Comparison of ENCODE assay signal across 25 cellular contexts in the genomic region with DNA sequence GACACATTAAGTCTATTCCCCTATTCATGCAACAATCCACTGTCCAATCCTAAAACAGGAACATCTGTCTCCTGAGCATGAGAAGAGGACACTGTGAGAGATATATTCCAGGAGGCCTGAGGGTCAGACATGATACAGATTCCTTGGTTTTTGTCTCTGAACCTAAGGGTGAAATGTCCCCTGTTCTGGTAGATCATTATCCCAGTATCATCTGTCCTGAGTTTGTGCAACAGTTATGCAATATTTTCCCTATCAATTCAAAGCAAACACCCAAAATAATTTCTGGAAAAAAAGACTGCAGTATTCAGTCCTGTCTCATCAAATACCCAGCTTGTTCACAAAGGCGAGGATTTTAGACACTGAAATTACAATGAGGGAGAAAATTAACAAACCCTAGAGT.
DNase-seq lines count a peak whose midpoint lies in the region; ATAC-seq, FAIRE-seq and TF ChIP-seq lines count a peak whose summit lies in the region.
"Had no signal": no experiment of that assay in that cellular context is flagged by ENCODE, and none has a peak within 500 bp of the region (broad histone marks: within the 10 kb centered on the region; RNA-seq: fewer than 3 reads in every experiment).

No MANE protein-coding gene starts in this region.

- H3K4me1 ChIP-seq in Caco-2 (peaks cover 51% of the 10 kb centered on the region), esophagus muscularis mucosa (no peaks in the 10 kb centered on the region), HepG2 (ENCODE audit: insufficient read depth, low read length) (peaks cover 33% of the 10 kb centered on the region), right lobe of liver (peaks cover 0 to 69% (median 13%) of the 10 kb centered on the region in 4 donors), small intestine (ENCODE audit: control insufficient read depth in 2 of 2, insufficient read depth in 1 of 2, low read depth in 1 of 2, low read length in 1 of 2) (no peaks in the 10 kb centered on the region)
- H3K4me1 ChIP-seq: A549; BLaER1 treated with 17β-estradiol and CSF1 and Interleukin-3, amounts not matched to agents 10 nM and 100 nM had no signal

- no peak overlapping the region for H3K9ac ChIP-seq in HepG2 (ENCODE audit: insufficient read depth, low read depth, low read length)
- H3K9ac ChIP-seq: BLaER1 treated with 17β-estradiol and CSF1 and Interleukin-3, amounts not matched to agents 10 nM and 100 nM had no signal

- intact Hi-C loops in Caco-2 (cut with micrococcal nuclease; ENCODE audit: unreplicated experiment): no loop called here
- intact Hi-C loops in esophagus muscularis mucosa (cut with DNase I): no loop called here
- intact Hi-C loops in HepG2 (cut with micrococcal nuclease; ENCODE audit: unreplicated experiment): no loop called here
- intact Hi-C loops in right lobe of liver (cut with DNase I): no loop called here

- no TSS peak for BruUV-seq in Caco-2 (replicated peaks; lab: Mats Ljungman, UMichigan)
- BruUV-seq in HepG2 (replicated peaks; lab: Mats Ljungman, UMichigan): no TSS peak

- H3K4me3 ChIP-seq in Caco-2 (ENCODE audit: low read depth, low read length) (no peak overlapping the region), esophagus muscularis mucosa (no peak overlapping the region), HepG2 (replicated peaks in 1 of 3; ENCODE audit: insufficient read depth in 1 of 3, low read depth in 2 of 3, low read length in 3 of 3) (no peak overlapping the region), right lobe of liver (peak overlapping the region in 2 of 3 donors; percentile 48 to 51), small intestine (ENCODE audit: low read depth in 1 of 2, low read length in 2 of 2) (no peak overlapping the region)
- H3K4me3 ChIP-seq: A549; BLaER1 treated with 17β-estradiol and CSF1 and Interleukin-3, amounts not matched to agents 10 nM and 100 nM; GM12878 had no signal

- TF ChIP-seq POLR2A in esophagus muscularis mucosa (IDR thresholded peaks at IDR 0.05; ENCODE audit: low read depth) (no peak), HepG2 (IDR thresholded peaks at IDR 0.05; ENCODE audit: insufficient read depth in 1 of 2, low read depth in 2 of 2, low read length in 2 of 2) (no peak), right lobe of liver (IDR thresholded peaks at IDR 0.05) (no peak)

- CTCF ChIA-PET in Caco-2 (lab: Charles Lee): no interaction called here
- CTCF ChIA-PET in HepG2 (lab: Yijun Ruan, JAX; ENCODE audit: low intra/inter-chr PET ratio, low total read pairs): no interaction called here

- WGBS in esophagus muscularis mucosa: 93% methylated on average over 1 of the region's 1 CpG
- WGBS in HepG2 (ENCODE audit: low lambda C conversion rate): 0% methylated on average over 1 of the region's 1 CpG
- 14% methylated on average over 1 of the region's 1 CpG for WGBS in right lobe of liver (ENCODE audit: insufficient coverage, low coverage, low lambda C conversion rate, missing lambda C conversion rate)
- 84 to 93% (median 85%) methylated on average over 1 of the region's 1 CpG for WGBS in small intestine, 3 donors

- H3K27ac ChIP-seq in esophagus muscularis mucosa (replicated peaks in 1 of 4): no peak overlapping the region
- no peak overlapping the region for H3K27ac ChIP-seq in HepG2 (ENCODE audit: extremely low read length, insufficient read depth, low read length)
- peak overlapping the region; percentile 39 to 94 (median 83) for H3K27ac ChIP-seq in right lobe of liver
- no peak overlapping the region for H3K27ac ChIP-seq in small intestine (ENCODE audit: low read depth in 1 of 2, low read length in 1 of 2)
- H3K27ac ChIP-seq: A549; BLaER1 treated with 17β-estradiol and CSF1 and Interleukin-3, amounts not matched to agents 10 nM and 100 nM had no signal

- DNase-seq in Caco-2 (peak in 1 of 2 experiments; percentile 9), esophagus muscularis mucosa (ENCODE audit: extremely low spot score) (peak; percentile 26), HepG2 (ENCODE audit: low spot score) (peak; percentile 16), right lobe of liver (no peak), mesothelial cell of epicardium (ENCODE audit: low spot score in 2 of 2, unreplicated experiment in 2 of 2) (no peak), small intestine (no peak)
- no peak for DNase-seq in effector CD8-positive, alpha-beta T cell (lab: John Stamatoyannopoulos, UW)
- DNase-seq: AML-193; CD4-positive, alpha-beta T cell; CD8-positive, alpha-beta T cell; DMS 273 treated with DMSO at 0.1 percent for 48 hours; DMS153; DMS53; DMS79; DND-41; EL; GDM1 had no signal

- no peak overlapping the region for H3K4me3 Mint-ChIP-seq in Caco-2 (ENCODE audit: unreplicated experiment)
- H3K4me3 Mint-ChIP-seq in mesothelial cell of epicardium: no peak overlapping the region
- H3K4me3 Mint-ChIP-seq: B cell; CD4-positive, alpha-beta T cell; CD8-positive, alpha-beta T cell had no signal

- H3K4me1 Mint-ChIP-seq in Caco-2 (ENCODE audit: low read depth, unreplicated experiment) (peaks cover 32% of the 10 kb centered on the region), mesothelial cell of epicardium (peaks cover 13% of the 10 kb centered on the region)
- H3K4me1 Mint-ChIP-seq: B cell had no signal

- H3K9me3 ChIP-seq in Caco-2 (no peaks in the 10 kb centered on the region), esophagus muscularis mucosa (no peaks in the 10 kb centered on the region), HepG2 (ENCODE audit: low read length) (no peaks in the 10 kb centered on the region), right lobe of liver (no peaks in the 10 kb centered on the region), small intestine (ENCODE audit: control insufficient read depth, low read depth) (no peaks in the 10 kb centered on the region)
- H3K9me3 ChIP-seq: A549; BLaER1 treated with 17β-estradiol and CSF1 and Interleukin-3, amounts not matched to agents 10 nM and 100 nM had no signal

- POLR2A ChIA-PET in Caco-2 (lab: Charles Lee): no interaction called here
- POLR2A ChIA-PET in HepG2 (lab: Yijun Ruan, JAX): no interaction called here

- H3K36me3 Mint-ChIP-seq in Caco-2 (ENCODE audit: insufficient read depth, unreplicated experiment): peaks cover 4% of the 10 kb centered on the region
- no peaks in the 10 kb centered on the region for H3K36me3 Mint-ChIP-seq in mesothelial cell of epicardium
- H3K36me3 Mint-ChIP-seq: CD8-positive, alpha-beta T cell had no signal

- H3K4me2 ChIP-seq in HepG2 (ENCODE audit: low read depth, low read length): peak overlapping the region; percentile 15; the same call in 1 of the 2 replicates
- H3K4me2 ChIP-seq: A549; BLaER1 treated with 17β-estradiol and CSF1 and Interleukin-3, amounts not matched to agents 10 nM and 100 nM had no signal

- FAIRE-seq in HepG2 (lab: Jason Lieb, UNC) (peak; percentile 48), small intestine (lab: Jason Lieb, UNC) (no peak)
- FAIRE-seq: A549, GM12878, GM12892, GM18507, GM19239 had no signal

- no peaks in the 10 kb centered on the region for H3K27me3 ChIP-seq in Caco-2 (replicated peaks; ENCODE audit: control insufficient read depth, insufficient read depth, low read length)
- peaks cover 0 to 4% (median 0%) of the 10 kb centered on the region in 4 donors for H3K27me3 ChIP-seq in esophagus muscularis mucosa
- H3K27me3 ChIP-seq in HepG2 (ENCODE audit: control insufficient read depth in 1 of 2, insufficient read depth in 2 of 2, low read length in 2 of 2): peaks cover 2 to 7% of the 10 kb centered on the region in 2 experiments; a peak in 3 of 5 replicates
- no peaks in the 10 kb centered on the region for H3K27me3 ChIP-seq in right lobe of liver
- peaks cover 0 to 2% of the 10 kb centered on the region in 2 donors for H3K27me3 ChIP-seq in small intestine (ENCODE audit: control insufficient read depth in 2 of 2, insufficient read depth in 2 of 2, low read length in 2 of 2)
- H3K27me3 ChIP-seq: BLaER1 treated with 17β-estradiol and CSF1 and Interleukin-3, amounts not matched to agents 10 nM and 100 nM had no signal

- in situ Hi-C loops in HepG2 (cut with HindIII; ENCODE audit: extremely low pct_ligation_motif_present, low pct_unique_long_range_greater_than_20kb): no loop called here

- H3K27me3 Mint-ChIP-seq in Caco-2 (ENCODE audit: insufficient read depth, unreplicated experiment): no peaks in the 10 kb centered on the region
- peaks cover 3% of the 10 kb centered on the region for H3K27me3 Mint-ChIP-seq in mesothelial cell of epicardium (ENCODE audit: low read depth)

- no peak overlapping the region for H2AFZ ChIP-seq in HepG2 (ENCODE audit: low read length)

- H3K9me3 Mint-ChIP-seq in Caco-2 (ENCODE audit: unreplicated experiment): peaks cover 18% of the 10 kb centered on the region
- H3K9me3 Mint-ChIP-seq in mesothelial cell of epicardium: no peaks in the 10 kb centered on the region
- H3K9me3 Mint-ChIP-seq: CD4-positive, alpha-beta T cell; CD8-positive, alpha-beta T cell had no signal

- H3K79me2 ChIP-seq in HepG2 (ENCODE audit: insufficient read depth, low read length): no peaks in the 10 kb centered on the region

- peak; percentile 67 for ATAC-seq in HepG2
- ATAC-seq in right lobe of liver: peak; percentile 71 to 80 (median 75)
- ATAC-seq in GM18861 (IDR thresholded peaks at IDR 0.05; ENCODE audit: unreplicated experiment): no peak
- ATAC-seq: A549; CD8-positive, alpha-beta T cell; GM12878 had no signal

- H3K36me3 ChIP-seq in Caco-2 (ENCODE audit: control insufficient read depth, insufficient read depth, low read length) (no peaks in the 10 kb centered on the region), esophagus muscularis mucosa (no peaks in the 10 kb centered on the region), HepG2 (replicated peaks in 1 of 2; ENCODE audit: control insufficient read depth in 1 of 2, insufficient read depth in 2 of 2, low read length in 2 of 2) (no peaks in the 10 kb centered on the region), right lobe of liver (peaks cover 0 to 4% (median 0%) of the 10 kb centered on the region in 4 donors), small intestine (ENCODE audit: control insufficient read depth in 2 of 2, insufficient read depth in 2 of 2, low read length in 2 of 2) (no peaks in the 10 kb centered on the region)
- H3K36me3 ChIP-seq: BLaER1 treated with 17β-estradiol and CSF1 and Interleukin-3, amounts not matched to agents 10 nM and 100 nM had no signal

- no peak for TF ChIP-seq RAD21 in HepG2 (CRISPR knock-in tag; IDR thresholded peaks at IDR 0.05)

- H3K27ac Mint-ChIP-seq in Caco-2 (ENCODE audit: unreplicated experiment) (peak overlapping the region; percentile 55), mesothelial cell of epicardium (no peak overlapping the region)
- H3K27ac Mint-ChIP-seq: B cell; CD4-positive, alpha-beta T cell; CD8-positive, alpha-beta T cell had no signal

- TF ChIP-seq EP300 in esophagus muscularis mucosa (IDR thresholded peaks at IDR 0.05): no peak
- TF ChIP-seq EP300 in HepG2 (IDR thresholded peaks at IDR 0.05; ENCODE audit: low read depth in 2 of 2, low read length in 2 of 2): peak in 1 of 2 experiments; percentile 6; a peak in 1 of 4 replicates
- no peak for TF ChIP-seq EP300 in HepG2 (CRISPR knock-in tag; IDR thresholded peaks at IDR 0.05; ENCODE audit: borderline replicate concordance)

- no peak for TF ChIP-seq CTCF in Caco-2 (IDR thresholded peaks at IDR 0.05; ENCODE audit: insufficient read depth in 1 of 2, low read depth in 1 of 2, low read length in 1 of 2, severe bottlenecking in 1 of 2, unreplicated experiment in 1 of 2)
- no peak for TF ChIP-seq CTCF in esophagus muscularis mucosa (IDR thresholded peaks at IDR 0.05)
- no peak for TF ChIP-seq CTCF in HepG2 (CRISPR knock-in tag; IDR thresholded peaks at IDR 0.05)
- no peak for TF ChIP-seq CTCF in right lobe of liver (IDR thresholded peaks at IDR 0.05)
- no peak for TF ChIP-seq CTCF in mesothelial cell of epicardium (IDR thresholded peaks at IDR 0.05; ENCODE audit: unreplicated experiment)

- H4K20me1 ChIP-seq in HepG2 (ENCODE audit: insufficient read depth, low read length): no peaks in the 10 kb centered on the region
- H4K20me1 ChIP-seq: BLaER1 treated with 17β-estradiol and CSF1 and Interleukin-3, amounts not matched to agents 10 nM and 100 nM had no signal

Comparison
In these comparisons a context has a peak if more than half of its experiments do, and no peak if none do; other contexts are left out.
1. DNase-seq: peak in esophagus muscularis mucosa (single experiment) and HepG2 (single experiment); none in right lobe of liver (0 of 3), mesothelial cell of epicardium (0 of 2), effector CD8-positive, alpha-beta T cell (single experiment) and small intestine (single experiment).
2. H3K4me3 ChIP-seq: peak in right lobe of liver (2 of 3); none in Caco-2 (single experiment), esophagus muscularis mucosa (0 of 4), HepG2 (0 of 3) and small intestine (0 of 2).
3. H3K27ac ChIP-seq: peak in right lobe of liver (3 of 3); none in esophagus muscularis mucosa (0 of 4), HepG2 (single experiment) and small intestine (0 of 2).